In the genomic region with DNA sequence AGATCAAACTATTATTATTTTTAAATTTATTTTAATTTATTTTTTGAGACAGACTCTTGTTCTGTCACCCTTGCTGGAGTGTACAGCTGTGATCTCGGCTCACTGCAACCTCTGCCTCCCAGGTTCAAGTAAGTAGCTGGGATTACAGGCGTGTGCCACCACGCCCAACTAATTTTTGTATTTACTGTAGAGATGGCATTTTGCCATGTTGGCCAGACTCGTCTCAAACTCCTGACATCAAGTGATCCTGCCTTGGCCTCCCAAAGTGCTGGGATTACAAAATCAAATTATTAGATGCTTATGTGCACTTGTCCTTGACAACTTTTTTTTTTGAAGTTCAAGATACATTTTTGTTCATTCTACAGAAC, we compare ENCODE assay signal across 24 cellular contexts. TPM values are rescaled to one million over a fixed set of nuclear protein-coding genes. Genes with fewer than 3 reads are reported as not detected.
DNase-seq lines count a peak whose midpoint lies in the region; FAIRE-seq lines count a peak whose summit lies in the region.
"Had no signal": no experiment of that assay in that cellular context is flagged by ENCODE, and none has a peak within 500 bp of the region (broad histone marks: within the 10 kb centered on the region; RNA-seq: fewer than 3 reads in every experiment).

No MANE protein-coding gene starts in this region.

- DNase-seq in NCI-H2171 treated with DMSO at 0.1 percent for 48 hours (lab: John Stamatoyannopoulos, UW) = peak; percentile 22
- DNase-seq in NCI-H2171 (lab: John Stamatoyannopoulos, UW) = no peak
- peak; percentile 23 for DNase-seq in COR-L47 (lab: John Stamatoyannopoulos, UW)
- DNase-seq in NCI-H69 (lab: John Stamatoyannopoulos, UW) = peak; percentile 81
- DNase-seq in small intestine = peak; percentile 59
- no peak for DNase-seq in C1 segment of cervical spinal cord (lab: John Stamatoyannopoulos, UW)
- no peak for DNase-seq in NOMO-1 treated with dmso at 0.1 percent for 144 hours (lab: John Stamatoyannopoulos, UW; ENCODE audit: unreplicated experiment)
- DNase-seq: Caco-2; CD4-positive, alpha-beta memory T cell; DMS79 treated with DMSO at 0.1 percent for 48 hours; GF-D8; HCEC 1CT; NCI-H1092 treated with DMSO at 0.1 percent for 48 hours; NCI-H1436; NCI-H187 treated with DMSO at 0.1 percent for 48 hours; NCI-H2227 treated with DMSO at 0.1 percent for 48 hours; NCI-H510A treated with DMSO at 0.1 percent for 48 hours; OCI-M1; Peyer's patch; SHP77 treated with DMSO at 0.1 percent for 48 hours had no signal

- FAIRE-seq in small intestine (lab: Jason Lieb, UNC) = no peak
- FAIRE-seq: GM12891, H1 had no signal

- 15 to 54% (median 36%) methylated on average over 4 of the region's 4 CpGs for WGBS in small intestine, 3 donors

- H3K4me1 ChIP-seq in small intestine (ENCODE audit: control insufficient read depth in 2 of 2, insufficient read depth in 1 of 2, low read depth in 1 of 2, low read length in 1 of 2) = no peaks in the 10 kb centered on the region
- H3K4me1 ChIP-seq: BLaER1, Caco-2, Peyer's patch had no signal

- H3K27ac ChIP-seq in small intestine (ENCODE audit: low read depth in 1 of 2, low read length in 1 of 2) = no peak overlapping the region
- H3K27ac ChIP-seq: BLaER1, Peyer's patch had no signal

- peaks cover 0 to 3% of the 10 kb centered on the region in 2 donors for H3K36me3 ChIP-seq in small intestine (ENCODE audit: control insufficient read depth in 2 of 2, insufficient read depth in 2 of 2, low read length in 2 of 2)

- no peak overlapping the region for H3K4me3 ChIP-seq in small intestine (ENCODE audit: low read depth in 1 of 2, low read length in 2 of 2)
- H3K4me3 ChIP-seq: BLaER1, Peyer's patch, SK-N-MC had no signal

- H3K27me3 ChIP-seq in small intestine (ENCODE audit: control insufficient read depth in 2 of 2, insufficient read depth in 2 of 2, low read length in 2 of 2) = no peaks in the 10 kb centered on the region
- H3K27me3 ChIP-seq: BLaER1, Peyer's patch had no signal

- H3K9me3 ChIP-seq in small intestine (ENCODE audit: control insufficient read depth, low read depth) = no peaks in the 10 kb centered on the region
- H3K9me3 ChIP-seq: BLaER1, Caco-2, Peyer's patch had no signal

RNA-seq across cellular contexts. Expression of a gene that starts 15.4 kb away (rescaled TPM):
- 1 to 10 TPM; 1.8 to 4.9 (median 2.4) TPM for polyA plus RNA-seq in small intestine

Comparison
In these comparisons a context has a peak if more than half of its experiments do, and no peak if none do; other contexts are left out.
1. DNase-seq: peak in NCI-H2171 treated with DMSO at 0.1 percent for 48 hours (single experiment), COR-L47 (single experiment), NCI-H69 (single experiment) and small intestine (single experiment); none in NCI-H2171 (single experiment), C1 segment of cervical spinal cord (0 of 14) and NOMO-1 treated with dmso at 0.1 percent for 144 hours (single experiment).